Comparison of ENCODE assay signal across 1 cellular context in the genomic region with DNA sequence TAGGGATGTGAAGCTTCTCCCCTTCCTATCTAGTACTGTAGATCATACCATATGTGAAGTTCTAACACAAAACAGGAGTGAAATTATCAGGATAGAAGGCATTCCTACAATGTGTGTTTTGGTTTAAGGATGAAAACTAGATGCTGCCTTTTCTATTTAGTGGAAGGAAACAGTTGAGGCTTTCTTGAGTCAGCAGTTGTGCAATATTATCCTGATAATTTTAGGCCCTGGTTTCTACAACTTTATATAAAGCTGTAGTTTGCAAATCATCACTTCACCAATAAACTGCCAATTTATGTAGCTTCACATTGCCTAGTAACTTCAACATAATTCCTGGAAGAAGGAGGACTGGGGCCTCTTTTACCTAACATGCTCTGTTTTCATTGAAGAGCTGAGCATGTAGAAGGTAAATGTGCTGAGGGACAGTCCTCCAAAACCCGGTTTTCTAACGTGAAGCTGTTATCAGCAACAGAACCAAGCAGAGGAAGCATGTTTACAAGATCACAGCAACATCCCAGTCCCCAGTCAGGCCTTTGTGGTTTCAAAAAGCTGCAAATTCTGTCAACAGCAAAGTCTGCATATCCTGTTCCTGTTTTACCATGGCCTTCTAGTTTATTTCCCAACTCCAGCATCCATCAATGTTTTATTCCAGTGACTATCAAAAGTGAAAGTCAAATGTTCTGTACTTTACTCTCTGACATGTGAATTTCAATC.
TF ChIP-seq lines count a peak whose summit lies in the region.

No MANE protein-coding gene starts in this region.

TF ChIP-seq in K562, 482 proteins besides CTCF, POLR2A, EP300 and RAD21 (continued from another document and continues in another):
- TF ChIP-seq, protein P1, sequence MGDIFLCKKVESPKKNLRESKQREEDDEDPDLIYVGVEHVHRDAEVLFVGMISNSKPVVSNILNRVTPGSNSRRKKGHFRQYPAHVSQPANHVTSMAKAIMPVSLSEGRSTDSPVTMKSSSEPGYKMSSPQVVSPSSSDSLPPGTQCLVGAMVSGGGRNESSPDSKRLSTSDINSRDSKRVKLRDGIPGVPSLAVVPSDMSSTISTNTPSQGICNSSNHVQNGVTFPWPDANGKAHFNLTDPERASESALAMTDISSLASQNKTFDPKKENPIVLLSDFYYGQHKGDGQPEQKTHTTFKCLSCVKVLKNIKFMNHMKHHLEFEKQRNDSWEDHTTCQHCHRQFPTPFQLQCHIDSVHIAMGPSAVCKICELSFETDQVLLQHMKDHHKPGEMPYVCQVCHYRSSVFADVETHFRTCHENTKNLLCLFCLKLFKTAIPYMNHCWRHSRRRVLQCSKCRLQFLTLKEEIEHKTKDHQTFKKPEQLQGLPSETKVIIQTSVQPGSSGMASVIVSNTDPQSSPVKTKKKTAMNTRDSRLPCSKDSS (IDR thresholded peaks at IDR 0.05; ENCODE audit: low read depth, partially characterized antibody): no peak
- TF ChIP-seq CBFB (CRISPR knock-in tag; IDR thresholded peaks at IDR 0.05) (no peak), IFI16 (CRISPR knock-in tag; IDR thresholded peaks at IDR 0.05) (no peak), PHB2 (IDR thresholded peaks at IDR 0.05; ENCODE audit: low read depth) (no peak), SMARCA4 (IDR thresholded peaks at IDR 0.05) (peak; percentile 67; the same call in 1 of the 2 replicates), ZNF740 (CRISPR knock-in tag; IDR thresholded peaks at IDR 0.05) (no peak), ZNF740 (tag; IDR thresholded peaks at IDR 0.05) (no peak), POLR2H (tag; IDR thresholded peaks at IDR 0.05; ENCODE audit: low read depth) (no peak), ATF1 (CRISPR knock-in tag; IDR thresholded peaks at IDR 0.05) (no peak), ATF1 (tag; IDR thresholded peaks at IDR 0.05) (0 out of 2 replicates have a peak, but pooled peaks have one; percentile 18), TCF7 (IDR thresholded peaks at IDR 0.05; ENCODE audit: borderline replicate concordance) (no peak), ZNF232 (CRISPR knock-in tag; IDR thresholded peaks at IDR 0.05) (no peak), KLF1 (tag; IDR thresholded peaks at IDR 0.05) (no peak), RBM22 (IDR thresholded peaks at IDR 0.05; ENCODE audit: low read depth, low read length, poor library complexity, severe bottlenecking) (no peak), STAT5B (CRISPR knock-in tag; IDR thresholded peaks at IDR 0.05) (no peak), POLR2B (IDR thresholded peaks at IDR 0.05; ENCODE audit: low read depth, partially characterized antibody) (no peak), PHF20 (IDR thresholded peaks at IDR 0.05; ENCODE audit: partially characterized antibody) (no peak), HMG20A (CRISPR knock-in tag; conservative IDR thresholded peaks at IDR 0.05) (no peak), ZNF395 (CRISPR knock-in tag; IDR thresholded peaks at IDR 0.05) (no peak), TEAD4 (IDR thresholded peaks at IDR 0.05; ENCODE audit: low read length) (peak; percentile 67), TEAD4 (CRISPR knock-in tag; IDR thresholded peaks at IDR 0.05; ENCODE audit: borderline replicate concordance) (no peak), DPF2 (IDR thresholded peaks at IDR 0.05) (peak; percentile 61)
- TF ChIP-seq, protein P2, sequence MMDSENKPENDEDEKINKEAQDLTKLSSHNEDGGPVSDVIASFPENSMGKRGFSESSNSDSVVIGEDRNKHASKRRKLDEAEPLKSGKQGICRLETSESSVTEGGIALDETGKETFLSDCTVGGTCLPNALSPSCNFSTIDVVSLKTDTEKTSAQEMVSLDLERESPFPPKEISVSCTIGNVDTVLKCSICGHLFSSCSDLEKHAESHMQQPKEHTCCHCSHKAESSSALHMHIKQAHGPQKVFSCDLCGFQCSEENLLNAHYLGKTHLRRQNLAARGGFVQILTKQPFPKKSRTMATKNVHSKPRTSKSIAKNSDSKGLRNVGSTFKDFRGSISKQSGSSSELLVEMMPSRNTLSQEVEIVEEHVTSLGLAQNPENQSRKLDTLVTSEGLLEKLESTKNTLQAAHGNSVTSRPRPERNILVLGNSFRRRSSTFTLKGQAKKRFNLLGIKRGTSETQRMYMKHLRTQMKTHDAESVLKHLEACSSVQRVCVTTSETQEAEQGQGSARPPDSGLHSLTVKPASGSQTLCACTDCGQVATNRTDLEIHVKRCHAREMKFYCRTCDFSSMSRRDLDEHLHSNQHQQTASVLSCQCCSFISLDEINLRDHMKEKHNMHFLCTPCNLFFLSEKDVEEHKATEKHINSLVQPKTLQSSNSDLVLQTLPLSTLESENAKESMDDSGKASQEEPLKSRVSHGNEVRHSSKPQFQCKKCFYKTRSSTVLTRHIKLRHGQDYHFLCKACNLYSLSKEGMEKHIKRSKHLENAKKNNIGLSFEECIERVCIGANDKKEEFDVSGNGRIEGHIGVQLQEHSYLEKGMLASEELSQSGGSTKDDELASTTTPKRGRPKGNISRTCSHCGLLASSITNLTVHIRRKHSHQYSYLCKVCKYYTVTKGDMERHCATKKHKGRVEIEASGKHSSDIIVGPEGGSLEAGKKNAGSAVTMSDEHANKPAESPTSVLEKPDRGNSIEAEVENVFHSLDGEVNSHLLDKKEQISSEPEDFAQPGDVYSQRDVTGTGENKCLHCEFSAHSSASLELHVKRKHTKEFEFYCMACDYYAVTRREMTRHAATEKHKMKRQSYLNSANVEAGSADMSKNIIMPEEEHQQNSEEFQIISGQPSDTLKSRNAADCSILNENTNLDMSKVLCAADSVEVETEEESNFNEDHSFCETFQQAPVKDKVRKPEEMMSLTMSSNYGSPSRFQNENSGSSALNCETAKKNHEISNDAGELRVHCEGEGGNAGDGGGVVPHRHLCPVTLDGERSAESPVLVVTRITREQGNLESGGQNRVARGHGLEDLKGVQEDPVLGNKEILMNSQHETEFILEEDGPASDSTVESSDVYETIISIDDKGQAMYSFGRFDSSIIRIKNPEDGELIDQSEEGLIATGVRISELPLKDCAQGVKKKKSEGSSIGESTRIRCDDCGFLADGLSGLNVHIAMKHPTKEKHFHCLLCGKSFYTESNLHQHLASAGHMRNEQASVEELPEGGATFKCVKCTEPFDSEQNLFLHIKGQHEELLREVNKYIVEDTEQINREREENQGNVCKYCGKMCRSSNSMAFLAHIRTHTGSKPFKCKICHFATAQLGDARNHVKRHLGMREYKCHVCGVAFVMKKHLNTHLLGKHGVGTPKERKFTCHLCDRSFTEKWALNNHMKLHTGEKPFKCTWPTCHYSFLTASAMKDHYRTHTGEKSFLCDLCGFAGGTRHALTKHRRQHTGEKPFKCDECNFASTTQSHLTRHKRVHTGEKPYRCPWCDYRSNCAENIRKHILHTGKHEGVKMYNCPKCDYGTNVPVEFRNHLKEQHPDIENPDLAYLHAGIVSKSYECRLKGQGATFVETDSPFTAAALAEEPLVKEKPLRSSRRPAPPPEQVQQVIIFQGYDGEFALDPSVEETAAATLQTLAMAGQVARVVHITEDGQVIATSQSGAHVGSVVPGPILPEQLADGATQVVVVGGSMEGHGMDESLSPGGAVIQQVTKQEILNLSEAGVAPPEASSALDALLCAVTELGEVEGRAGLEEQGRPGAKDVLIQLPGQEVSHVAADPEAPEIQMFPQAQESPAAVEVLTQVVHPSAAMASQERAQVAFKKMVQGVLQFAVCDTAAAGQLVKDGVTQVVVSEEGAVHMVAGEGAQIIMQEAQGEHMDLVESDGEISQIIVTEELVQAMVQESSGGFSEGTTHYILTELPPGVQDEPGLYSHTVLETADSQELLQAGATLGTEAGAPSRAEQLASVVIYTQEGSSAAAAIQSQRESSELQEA (IDR thresholded peaks at IDR 0.05; ENCODE audit: low read depth): no peak
- TF ChIP-seq, protein P3, sequence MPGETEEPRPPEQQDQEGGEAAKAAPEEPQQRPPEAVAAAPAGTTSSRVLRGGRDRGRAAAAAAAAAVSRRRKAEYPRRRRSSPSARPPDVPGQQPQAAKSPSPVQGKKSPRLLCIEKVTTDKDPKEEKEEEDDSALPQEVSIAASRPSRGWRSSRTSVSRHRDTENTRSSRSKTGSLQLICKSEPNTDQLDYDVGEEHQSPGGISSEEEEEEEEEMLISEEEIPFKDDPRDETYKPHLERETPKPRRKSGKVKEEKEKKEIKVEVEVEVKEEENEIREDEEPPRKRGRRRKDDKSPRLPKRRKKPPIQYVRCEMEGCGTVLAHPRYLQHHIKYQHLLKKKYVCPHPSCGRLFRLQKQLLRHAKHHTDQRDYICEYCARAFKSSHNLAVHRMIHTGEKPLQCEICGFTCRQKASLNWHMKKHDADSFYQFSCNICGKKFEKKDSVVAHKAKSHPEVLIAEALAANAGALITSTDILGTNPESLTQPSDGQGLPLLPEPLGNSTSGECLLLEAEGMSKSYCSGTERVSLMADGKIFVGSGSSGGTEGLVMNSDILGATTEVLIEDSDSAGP (CRISPR knock-in tag; IDR thresholded peaks at IDR 0.05): no peak
- TF ChIP-seq, protein P4, sequence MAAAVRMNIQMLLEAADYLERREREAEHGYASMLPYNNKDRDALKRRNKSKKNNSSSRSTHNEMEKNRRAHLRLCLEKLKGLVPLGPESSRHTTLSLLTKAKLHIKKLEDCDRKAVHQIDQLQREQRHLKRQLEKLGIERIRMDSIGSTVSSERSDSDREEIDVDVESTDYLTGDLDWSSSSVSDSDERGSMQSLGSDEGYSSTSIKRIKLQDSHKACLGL (CRISPR knock-in tag; IDR thresholded peaks at IDR 0.05; ENCODE audit: borderline replicate concordance, poor library complexity, severe bottlenecking): no peak
- TF ChIP-seq, protein P5, sequence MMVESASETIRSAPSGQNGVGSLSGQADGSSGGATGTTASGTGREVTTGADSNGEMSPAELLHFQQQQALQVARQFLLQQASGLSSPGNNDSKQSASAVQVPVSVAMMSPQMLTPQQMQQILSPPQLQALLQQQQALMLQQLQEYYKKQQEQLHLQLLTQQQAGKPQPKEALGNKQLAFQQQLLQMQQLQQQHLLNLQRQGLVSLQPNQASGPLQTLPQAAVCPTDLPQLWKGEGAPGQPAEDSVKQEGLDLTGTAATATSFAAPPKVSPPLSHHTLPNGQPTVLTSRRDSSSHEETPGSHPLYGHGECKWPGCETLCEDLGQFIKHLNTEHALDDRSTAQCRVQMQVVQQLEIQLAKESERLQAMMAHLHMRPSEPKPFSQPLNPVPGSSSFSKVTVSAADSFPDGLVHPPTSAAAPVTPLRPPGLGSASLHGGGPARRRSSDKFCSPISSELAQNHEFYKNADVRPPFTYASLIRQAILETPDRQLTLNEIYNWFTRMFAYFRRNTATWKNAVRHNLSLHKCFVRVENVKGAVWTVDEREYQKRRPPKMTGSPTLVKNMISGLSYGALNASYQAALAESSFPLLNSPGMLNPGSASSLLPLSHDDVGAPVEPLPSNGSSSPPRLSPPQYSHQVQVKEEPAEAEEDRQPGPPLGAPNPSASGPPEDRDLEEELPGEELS (CRISPR knock-in tag; IDR thresholded peaks at IDR 0.05; ENCODE audit: borderline replicate concordance): no peak
